Comparison of ENCODE assay signal across 21 cellular contexts in genomic region chr7:48962821-48963505, GRCh38. TPM values are rescaled to one million over a fixed set of nuclear protein-coding genes. Genes with fewer than 3 reads are reported as not detected.
DNase-seq lines count a peak whose midpoint lies in the region; ATAC-seq, FAIRE-seq and TF ChIP-seq lines count a peak whose summit lies in the region.
"Had no signal": no experiment of that assay in that cellular context is flagged by ENCODE, and none has a peak within 500 bp of the region (broad histone marks: within the 10 kb centered on the region; RNA-seq: fewer than 3 reads in every experiment).

No MANE protein-coding gene starts in this region.

- H3K9me3 ChIP-seq in left ventricle myocardium inferior (replicated peaks) (no peaks in the 10 kb centered on the region), heart right ventricle (no peaks in the 10 kb centered on the region), adipocyte (ENCODE audit: control insufficient read depth, low read length) (no peaks in the 10 kb centered on the region)

- H3K9ac ChIP-seq in adipocyte (ENCODE audit: low read length), result no peak overlapping the region

- FAIRE-seq in urothelium cell line (lab: Jason Lieb, UNC), result no peak
- FAIRE-seq in GM12892 (lab: Jason Lieb, UNC), result no peak
- FAIRE-seq: islet of Langerhans had no signal

- no peak overlapping the region for H3K4me3 ChIP-seq in left ventricle myocardium inferior
- no peak overlapping the region for H3K4me3 ChIP-seq in heart right ventricle
- peak overlapping the region; percentile 24 for H3K4me3 ChIP-seq in adipocyte (ENCODE audit: low read length)

- H3K4me1 ChIP-seq in left ventricle myocardium inferior (no peaks in the 10 kb centered on the region), heart right ventricle (peaks cover 0 to 8% (median 0%) of the 10 kb centered on the region in 9 donors), adipocyte (ENCODE audit: control insufficient read depth, insufficient read depth, low read length) (peaks cover 19% of the 10 kb centered on the region)

- intact Hi-C loops in left ventricle myocardium inferior (cut with micrococcal nuclease), result no loop called here
- intact Hi-C loops in heart right ventricle (cut with DNase I), result no loop called here

- no peak for TF ChIP-seq POLR2A in GM12892 (IDR thresholded peaks at IDR 0.05; ENCODE audit: low read depth, low read length)

- H3K36me3 ChIP-seq in left ventricle myocardium inferior (no peaks in the 10 kb centered on the region), heart right ventricle (no peaks in the 10 kb centered on the region), adipocyte (ENCODE audit: control insufficient read depth, insufficient read depth, low read length, severe bottlenecking) (no peaks in the 10 kb centered on the region)

- ATAC-seq in heart right ventricle, result no peak
- ATAC-seq in GM21528 (IDR thresholded peaks at IDR 0.05; ENCODE audit: low FRiP score, unreplicated experiment), result no peak
- ATAC-seq: Panc1 had no signal

- peak; percentile 19 for DNase-seq in left ventricle myocardium inferior
- no peak for DNase-seq in heart right ventricle
- no peak for DNase-seq in adipocyte (ENCODE audit: low read depth)
- peak; percentile 32 for DNase-seq in iris pigment epithelial cell (ENCODE audit: low read depth)
- DNase-seq in urothelium cell line (ENCODE audit: low spot score), result peak; percentile 24
- no peak for DNase-seq in hypothalamus (lab: John Stamatoyannopoulos, UW)
- DNase-seq in GM12892 (ENCODE audit: insufficient read length), result no peak
- DNase-seq: activated CD4-positive, alpha-beta T cell treated with anti-CD3 and anti-CD28 coated beads for 4 hours; activated CD8-positive, alpha-beta memory T cell treated with anti-CD3 and anti-CD28 coated beads, Interleukin-2, amount 50 U/mL, for 4 hours; activated gamma-delta T cell treated with Interleukin-2 at 50 U/mL for 16 hours; anterior cingulate cortex; CD8-positive, alpha-beta memory T cell; erythroblast; MM.1S; NCI-H526; occipital lobe; stimulated activated CD4-positive, alpha-beta T cell treated with anti-CD3 and anti-CD28 coated beads, Interleukin-2, amount 100 ng/mL, for 48 hours had no signal

- H3K27ac ChIP-seq in left ventricle myocardium inferior (replicated peaks), result no peak overlapping the region
- no peak overlapping the region for H3K27ac ChIP-seq in heart right ventricle

- 60 to 73% methylated on average over 7 of the region's 7 CpGs for WGBS in heart right ventricle, 2 donors

- H3K27me3 ChIP-seq in left ventricle myocardium inferior (ENCODE audit: low read depth) (no peaks in the 10 kb centered on the region), heart right ventricle (no peaks in the 10 kb centered on the region), adipocyte (replicated peaks; ENCODE audit: control insufficient read depth, insufficient read depth, low read length) (no peaks in the 10 kb centered on the region)

- TF ChIP-seq CTCF in left ventricle myocardium inferior (IDR thresholded peaks at IDR 0.05; ENCODE audit: borderline replicate concordance) (no peak), heart right ventricle (IDR thresholded peaks at IDR 0.05) (no peak)

RNA-seq across cellular contexts. Expression of gene CDC14C, which starts 38.6 kb away (rescaled TPM):
- total RNA-seq in left ventricle myocardium inferior (not detected), heart right ventricle (not detected)
- polyA plus RNA-seq in heart right ventricle, result not detected
- polyA plus RNA-seq in GM12892 (2012; ENCODE audit: missing spikeins), result not detected
- total RNA-seq: CD8-positive, alpha-beta memory T cell; Daoy had no signal
- polyA plus RNA-seq: CD8-positive, alpha-beta memory T cell had no signal

Comparison
In these comparisons a context has a peak if more than half of its experiments do, and no peak if none do; other contexts are left out.
1. DNase-seq: peak in left ventricle myocardium inferior (single experiment), iris pigment epithelial cell (single experiment) and urothelium cell line (single experiment); none in heart right ventricle (0 of 2), adipocyte (single experiment), hypothalamus (0 of 51) and GM12892 (single experiment).